8 cellular contexts compared by ENCODE assay signal in genomic region chr1:25232027-25232865, GRCh38. TPM values are rescaled to one million over a fixed set of nuclear protein-coding genes. Genes with fewer than 3 reads are reported as not detected.
DNase-seq lines count a peak whose midpoint lies in the region; ATAC-seq and TF ChIP-seq lines count a peak whose summit lies in the region.

TSS of gene SYF2 (minus strand) at chr1:25232502. CDS start at chr1:25232467, 35 bp downstream.

- DNase-seq in DMS79 treated with DMSO at 0.1 percent for 48 hours (lab: John Stamatoyannopoulos, UW): peak; percentile 96
- DNase-seq in GM23338 (ENCODE audit: low spot score): peak; percentile 98
- DNase-seq in LHCN-M2 (ENCODE audit: low read depth): peak; percentile 91
- DNase-seq in RPMI7951 (ENCODE audit: low read depth): peak; percentile 92
- peak; percentile 83 for DNase-seq in activated T-helper 1 cell treated with anti-CD3 and anti-CD28 coated beads, Interleukin-12 subunit alpha, Interleukin-12 subunit beta, Interleukin-2, Interleukin-4 antibody, amounts not matched to agents 30 ng/mL and 10 ng/mL and 1 ng/mL, durations not matched to agents 14 hours and 24 hours and 36 hours (ENCODE audit: low spot score)
- peak; percentile 89 for DNase-seq in fibroblast of mammary gland (ENCODE audit: low read depth)
- DNase-seq in naive thymus-derived CD4-positive, alpha-beta T cell: peak; percentile 71 to 93 (median 90)
- DNase-seq in stimulated activated naive B cell treated with anti-CD40 and anti-IgM and Interleukin-4, amounts not matched to agents 10 μg/mL and 1 μg/mL and 100 μg/mL, for 72 hours: peak; percentile 85

- peak within 1 kb of the TSS; percentile 80 for H3K4me3 ChIP-seq in GM23338
- peak within 1 kb of the TSS; percentile 93 for H3K4me3 ChIP-seq in fibroblast of mammary gland (ENCODE audit: control insufficient read depth, low read depth, low read length)
- peak within 1 kb of the TSS; percentile 92 for H3K4me3 ChIP-seq in naive thymus-derived CD4-positive, alpha-beta T cell (ENCODE audit: low read length)

- H3K9me2 ChIP-seq in GM23338 (ENCODE audit: insufficient read depth): no peaks in the 10 kb centered on the region

- intact Hi-C loops in activated T-helper 1 cell treated with anti-CD3 and anti-CD28 coated beads, Interleukin-12 subunit alpha, Interleukin-12 subunit beta, Interleukin-2, Interleukin-4 antibody, amounts not matched to agents 30 ng/mL and 10 ng/mL and 1 ng/mL, durations not matched to agents 14 hours and 24 hours and 36 hours (cut with micrococcal nuclease): loop anchor here (1.0 to 10.0 kb wide), 7 partner anchors 8 to 817 kb away; partner anchors contain the start of genes CLIC4, NIPAL3 and RSRP1
- intact Hi-C loops in naive thymus-derived CD4-positive, alpha-beta T cell (cut with micrococcal nuclease): loop anchor here (1.0 to 10.0 kb wide), 10 partner anchors 8 to 1277 kb away; partner anchors contain the start of genes RSRP1 (in 2 of the 2), SRRM1 (in 2 of the 2), MACO1 (in 1 of the 2) and PNRC2 (in 1 of the 2)

- no peak within 1 kb of the TSS for H3K4me3 Mint-ChIP-seq in GM23338
- H3K4me3 Mint-ChIP-seq in activated T-helper 1 cell treated with anti-CD3 and anti-CD28 coated beads, Interleukin-12 subunit alpha, Interleukin-12 subunit beta, Interleukin-2, Interleukin-4 antibody, amounts not matched to agents 30 ng/mL and 10 ng/mL and 1 ng/mL, durations not matched to agents 14 hours and 24 hours and 36 hours: no peak within 1 kb of the TSS
- H3K4me3 Mint-ChIP-seq in naive thymus-derived CD4-positive, alpha-beta T cell: no peak within 1 kb of the TSS
- H3K4me3 Mint-ChIP-seq in stimulated activated naive B cell treated with anti-CD40 and anti-IgM and Interleukin-4, amounts not matched to agents 10 μg/mL and 1 μg/mL and 100 μg/mL, for 72 hours: no peak within 1 kb of the TSS

- peaks cover 13% of the 10 kb centered on the region for H3K4me1 Mint-ChIP-seq in GM23338
- peaks cover 32% of the 10 kb centered on the region for H3K4me1 Mint-ChIP-seq in activated T-helper 1 cell treated with anti-CD3 and anti-CD28 coated beads, Interleukin-12 subunit alpha, Interleukin-12 subunit beta, Interleukin-2, Interleukin-4 antibody, amounts not matched to agents 30 ng/mL and 10 ng/mL and 1 ng/mL, durations not matched to agents 14 hours and 24 hours and 36 hours (ENCODE audit: low read depth)
- H3K4me1 Mint-ChIP-seq in naive thymus-derived CD4-positive, alpha-beta T cell: peaks cover 18 to 33% (median 30%) of the 10 kb centered on the region in 7 donors
- H3K4me1 Mint-ChIP-seq in stimulated activated naive B cell treated with anti-CD40 and anti-IgM and Interleukin-4, amounts not matched to agents 10 μg/mL and 1 μg/mL and 100 μg/mL, for 72 hours: peaks cover 24 to 44% of the 10 kb centered on the region in 2 donors

- TF ChIP-seq CTCF in GM23338 (conservative IDR thresholded peaks at IDR 0.05; ENCODE audit: low read depth in 2 of 2) (no peak), fibroblast of mammary gland (conservative IDR thresholded peaks at IDR 0.05; ENCODE audit: control insufficient read depth, insufficient read depth, low read depth, low read length) (no peak)

- H3K9me3 Mint-ChIP-seq in GM23338: no peaks in the 10 kb centered on the region
- H3K9me3 Mint-ChIP-seq in activated T-helper 1 cell treated with anti-CD3 and anti-CD28 coated beads, Interleukin-12 subunit alpha, Interleukin-12 subunit beta, Interleukin-2, Interleukin-4 antibody, amounts not matched to agents 30 ng/mL and 10 ng/mL and 1 ng/mL, durations not matched to agents 14 hours and 24 hours and 36 hours: no peaks in the 10 kb centered on the region
- no peaks in the 10 kb centered on the region for H3K9me3 Mint-ChIP-seq in naive thymus-derived CD4-positive, alpha-beta T cell
- H3K9me3 Mint-ChIP-seq in stimulated activated naive B cell treated with anti-CD40 and anti-IgM and Interleukin-4, amounts not matched to agents 10 μg/mL and 1 μg/mL and 100 μg/mL, for 72 hours: no peaks in the 10 kb centered on the region

- H3K4me1 ChIP-seq in GM23338 (ENCODE audit: insufficient read depth): peaks cover 5% of the 10 kb centered on the region
- H3K4me1 ChIP-seq in naive thymus-derived CD4-positive, alpha-beta T cell (ENCODE audit: control insufficient read depth in 2 of 2, insufficient read depth in 2 of 2, low read length in 2 of 2): peaks cover 14 to 15% of the 10 kb centered on the region in 2 donors

- H3K79me2 ChIP-seq in GM23338 (replicated peaks; ENCODE audit: insufficient read depth): peaks cover 46% of the 10 kb centered on the region

- peaks cover 2% of the 10 kb centered on the region; the same call in 1 of the 2 replicates for H4K20me1 ChIP-seq in GM23338 (replicated peaks; ENCODE audit: insufficient read depth)

- H3F3A ChIP-seq in GM23338 (replicated peaks; ENCODE audit: low read depth): no peaks in the 10 kb centered on the region

- H2AFZ ChIP-seq in GM23338: no peak within 1 kb of the TSS

- H3K27me3 ChIP-seq in GM23338 (ENCODE audit: insufficient read depth): no peaks in the 10 kb centered on the region
- H3K27me3 ChIP-seq in naive thymus-derived CD4-positive, alpha-beta T cell (ENCODE audit: control insufficient read depth in 2 of 2, insufficient read depth in 2 of 2, low read length in 2 of 2): no peaks in the 10 kb centered on the region

- H3K4me2 ChIP-seq in GM23338: peak within 1 kb of the TSS; percentile 86

- H3K9me3 ChIP-seq in naive thymus-derived CD4-positive, alpha-beta T cell (ENCODE audit: control insufficient read depth in 2 of 3, low read length in 3 of 3): no peaks in the 10 kb centered on the region

- H3K36me3 ChIP-seq in GM23338 (ENCODE audit: insufficient read depth): peaks cover 22% of the 10 kb centered on the region
- peaks cover 7 to 31% (median 8%) of the 10 kb centered on the region in 3 experiments for H3K36me3 ChIP-seq in naive thymus-derived CD4-positive, alpha-beta T cell (ENCODE audit: control insufficient read depth in 2 of 3, insufficient read depth in 3 of 3, low read length in 3 of 3)

- POLR2A ChIA-PET in naive thymus-derived CD4-positive, alpha-beta T cell (lab: Charles Lee): interaction anchor here (0.6 to 3.6 kb wide), 24 partner anchors 9 to 1668 kb away, joined by 3 to 182 read pairs (median 4); partner anchors contain the start of genes GPATCH3, MACO1, MTFR1L and NIPAL3

- peaks cover 32% of the 10 kb centered on the region for H3K36me3 Mint-ChIP-seq in GM23338 (ENCODE audit: low read depth)
- H3K36me3 Mint-ChIP-seq in activated T-helper 1 cell treated with anti-CD3 and anti-CD28 coated beads, Interleukin-12 subunit alpha, Interleukin-12 subunit beta, Interleukin-2, Interleukin-4 antibody, amounts not matched to agents 30 ng/mL and 10 ng/mL and 1 ng/mL, durations not matched to agents 14 hours and 24 hours and 36 hours (ENCODE audit: low read depth): peaks cover 32% of the 10 kb centered on the region
- H3K36me3 Mint-ChIP-seq in naive thymus-derived CD4-positive, alpha-beta T cell: peaks cover 5 to 22% (median 19%) of the 10 kb centered on the region in 5 donors
- peaks cover 21 to 29% of the 10 kb centered on the region in 2 donors for H3K36me3 Mint-ChIP-seq in stimulated activated naive B cell treated with anti-CD40 and anti-IgM and Interleukin-4, amounts not matched to agents 10 μg/mL and 1 μg/mL and 100 μg/mL, for 72 hours

- ATAC-seq in GM23338: peak; percentile 91
- ATAC-seq in naive thymus-derived CD4-positive, alpha-beta T cell: peak; percentile 94
- ATAC-seq in stimulated activated naive B cell treated with anti-CD40 and anti-IgM and Interleukin-4, amounts not matched to agents 10 μg/mL and 1 μg/mL and 100 μg/mL, for 72 hours (replicated peaks): peak; percentile 90 to 92

- H3K27ac Mint-ChIP-seq in GM23338: no peak within 1 kb of the TSS
- H3K27ac Mint-ChIP-seq in activated T-helper 1 cell treated with anti-CD3 and anti-CD28 coated beads, Interleukin-12 subunit alpha, Interleukin-12 subunit beta, Interleukin-2, Interleukin-4 antibody, amounts not matched to agents 30 ng/mL and 10 ng/mL and 1 ng/mL, durations not matched to agents 14 hours and 24 hours and 36 hours: no peak within 1 kb of the TSS
- no peak within 1 kb of the TSS for H3K27ac Mint-ChIP-seq in naive thymus-derived CD4-positive, alpha-beta T cell
- no peak within 1 kb of the TSS for H3K27ac Mint-ChIP-seq in stimulated activated naive B cell treated with anti-CD40 and anti-IgM and Interleukin-4, amounts not matched to agents 10 μg/mL and 1 μg/mL and 100 μg/mL, for 72 hours

- CTCF ChIA-PET in naive thymus-derived CD4-positive, alpha-beta T cell (lab: Charles Lee): interaction anchor here (0.9 to 1.3 kb wide), 3 partner anchors 10 to 305 kb away, joined by 3 to 5 read pairs (median 5); no protein-coding TSS in a partner anchor

- peak within 1 kb of the TSS; percentile 93 for H3K27ac ChIP-seq in GM23338 (ENCODE audit: low read depth)
- H3K27ac ChIP-seq in naive thymus-derived CD4-positive, alpha-beta T cell (ENCODE audit: low read depth, low read length): peak within 1 kb of the TSS; percentile 91

- peaks cover 2% of the 10 kb centered on the region for H3K27me3 Mint-ChIP-seq in GM23338 (ENCODE audit: insufficient read depth, low read depth, poor library complexity)
- H3K27me3 Mint-ChIP-seq in activated T-helper 1 cell treated with anti-CD3 and anti-CD28 coated beads, Interleukin-12 subunit alpha, Interleukin-12 subunit beta, Interleukin-2, Interleukin-4 antibody, amounts not matched to agents 30 ng/mL and 10 ng/mL and 1 ng/mL, durations not matched to agents 14 hours and 24 hours and 36 hours (ENCODE audit: insufficient read depth): no peaks in the 10 kb centered on the region
- no peaks in the 10 kb centered on the region for H3K27me3 Mint-ChIP-seq in naive thymus-derived CD4-positive, alpha-beta T cell
- H3K27me3 Mint-ChIP-seq in stimulated activated naive B cell treated with anti-CD40 and anti-IgM and Interleukin-4, amounts not matched to agents 10 μg/mL and 1 μg/mL and 100 μg/mL, for 72 hours: no peaks in the 10 kb centered on the region

RNA-seq across cellular contexts. Expression of gene SYF2, which starts in this region (rescaled TPM):
- 22.9 and 24.6 TPM in 2 replicates for total RNA-seq in GM23338 (2014; rRNA removed; shearing (Covaris generic))
- 74.5 and 82.6 TPM in 2 replicates for polyA plus RNA-seq in GM23338 (2016; fragmentation: Nextera tagmentation; extraction: Ambion mirVana)
- 50.4 and 52.6 TPM in 2 replicates for total RNA-seq in LHCN-M2 (2014; rRNA removed)
- polyA plus RNA-seq in LHCN-M2 (2012): 29.5 TPM
- total RNA-seq in RPMI7951 (2014; rRNA removed; shearing (Covaris generic)): 58.1 and 66.8 TPM in 2 replicates
- 40.7 and 41.4 TPM in 2 replicates for total RNA-seq in activated T-helper 1 cell treated with anti-CD3 and anti-CD28 coated beads, Interleukin-12 subunit alpha, Interleukin-12 subunit beta, Interleukin-2, Interleukin-4 antibody, amounts not matched to agents 30 ng/mL and 10 ng/mL and 1 ng/mL, durations not matched to agents 14 hours and 24 hours and 36 hours
- 10 to 100 TPM; 44.4 to 83.3 (median 59.4) TPM for total RNA-seq in naive thymus-derived CD4-positive, alpha-beta T cell
- 10 to 100 TPM; 77.7 to 82.9 TPM for polyA plus RNA-seq in naive thymus-derived CD4-positive, alpha-beta T cell

Comparison
In these comparisons a context has a peak if more than half of its experiments do, and no peak if none do; other contexts are left out.
1. Peak in every context shown above with its lines: DNase-seq, ATAC-seq, H3K4me3 ChIP-seq and H3K27ac ChIP-seq.